Comparison of ENCODE assay signal across 2 cellular contexts in the genomic region with DNA sequence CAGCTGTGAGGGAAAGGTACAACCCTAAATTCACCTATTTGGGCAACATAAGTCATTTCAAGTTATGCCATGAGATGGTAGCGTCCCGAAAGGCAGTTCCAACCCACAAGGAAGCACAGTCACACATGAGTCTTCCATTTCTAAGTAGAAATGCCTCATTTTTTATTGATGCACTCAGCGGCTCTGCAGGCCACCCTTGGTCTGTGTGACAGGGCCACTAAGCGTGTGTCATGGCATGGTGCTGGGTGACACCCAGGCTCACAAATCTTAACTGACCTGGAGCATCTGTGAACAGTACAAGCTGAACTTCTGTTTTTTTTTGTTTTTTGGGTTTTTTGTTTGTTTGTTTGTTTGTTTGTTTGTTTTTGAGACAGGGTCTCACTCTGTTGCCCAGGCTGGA.
TF ChIP-seq lines count a peak whose summit lies in the region.

No MANE protein-coding gene starts in this region.

TF ChIP-seq in HCT116, 20 proteins besides CTCF, POLR2A, EP300 and RAD21:
- TF ChIP-seq ELF1 (IDR thresholded peaks at IDR 0.05; ENCODE audit: borderline replicate concordance, low read depth) (no peak), SRF (IDR thresholded peaks at IDR 0.05; ENCODE audit: low read depth) (no peak), EGR1 (IDR thresholded peaks at IDR 0.05; ENCODE audit: low read depth) (no peak), ZFX (IDR thresholded peaks at IDR 0.05) (no peak), CEBPB (IDR thresholded peaks at IDR 0.05; ENCODE audit: low read depth) (no peak)
- TF ChIP-seq, protein P1, sequence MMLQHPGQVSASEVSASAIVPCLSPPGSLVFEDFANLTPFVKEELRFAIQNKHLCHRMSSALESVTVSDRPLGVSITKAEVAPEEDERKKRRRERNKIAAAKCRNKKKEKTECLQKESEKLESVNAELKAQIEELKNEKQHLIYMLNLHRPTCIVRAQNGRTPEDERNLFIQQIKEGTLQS (IDR thresholded peaks at IDR 0.05): no peak
- TF ChIP-seq, protein P2, sequence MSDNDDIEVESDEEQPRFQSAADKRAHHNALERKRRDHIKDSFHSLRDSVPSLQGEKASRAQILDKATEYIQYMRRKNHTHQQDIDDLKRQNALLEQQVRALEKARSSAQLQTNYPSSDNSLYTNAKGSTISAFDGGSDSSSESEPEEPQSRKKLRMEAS (IDR thresholded peaks at IDR 0.05): no peak
TF ChIP-seq in HCT116: peak in this region for 0.

TF ChIP-seq in H1, 55 proteins besides CTCF, POLR2A, EP300 and RAD21:
- TF ChIP-seq RFX5 (IDR thresholded peaks at IDR 0.05; ENCODE audit: borderline replicate concordance, low read depth, low read length) (no peak), EGR1 (IDR thresholded peaks at IDR 0.05; ENCODE audit: borderline replicate concordance, low read depth, low read length) (no peak), RBBP5 (IDR thresholded peaks at IDR 0.05; ENCODE audit: borderline replicate concordance, low read depth, low read length) (no peak), GABPA (IDR thresholded peaks at IDR 0.05; ENCODE audit: borderline replicate concordance, insufficient read depth, low read length) (no peak), PHF8 (conservative IDR thresholded peaks at IDR 0.05; ENCODE audit: low read depth, low read length) (no peak), BCL11A (IDR thresholded peaks at IDR 0.05; ENCODE audit: low read depth in 2 of 2, low read length in 2 of 2) (no peak)
- TF ChIP-seq, protein P3, sequence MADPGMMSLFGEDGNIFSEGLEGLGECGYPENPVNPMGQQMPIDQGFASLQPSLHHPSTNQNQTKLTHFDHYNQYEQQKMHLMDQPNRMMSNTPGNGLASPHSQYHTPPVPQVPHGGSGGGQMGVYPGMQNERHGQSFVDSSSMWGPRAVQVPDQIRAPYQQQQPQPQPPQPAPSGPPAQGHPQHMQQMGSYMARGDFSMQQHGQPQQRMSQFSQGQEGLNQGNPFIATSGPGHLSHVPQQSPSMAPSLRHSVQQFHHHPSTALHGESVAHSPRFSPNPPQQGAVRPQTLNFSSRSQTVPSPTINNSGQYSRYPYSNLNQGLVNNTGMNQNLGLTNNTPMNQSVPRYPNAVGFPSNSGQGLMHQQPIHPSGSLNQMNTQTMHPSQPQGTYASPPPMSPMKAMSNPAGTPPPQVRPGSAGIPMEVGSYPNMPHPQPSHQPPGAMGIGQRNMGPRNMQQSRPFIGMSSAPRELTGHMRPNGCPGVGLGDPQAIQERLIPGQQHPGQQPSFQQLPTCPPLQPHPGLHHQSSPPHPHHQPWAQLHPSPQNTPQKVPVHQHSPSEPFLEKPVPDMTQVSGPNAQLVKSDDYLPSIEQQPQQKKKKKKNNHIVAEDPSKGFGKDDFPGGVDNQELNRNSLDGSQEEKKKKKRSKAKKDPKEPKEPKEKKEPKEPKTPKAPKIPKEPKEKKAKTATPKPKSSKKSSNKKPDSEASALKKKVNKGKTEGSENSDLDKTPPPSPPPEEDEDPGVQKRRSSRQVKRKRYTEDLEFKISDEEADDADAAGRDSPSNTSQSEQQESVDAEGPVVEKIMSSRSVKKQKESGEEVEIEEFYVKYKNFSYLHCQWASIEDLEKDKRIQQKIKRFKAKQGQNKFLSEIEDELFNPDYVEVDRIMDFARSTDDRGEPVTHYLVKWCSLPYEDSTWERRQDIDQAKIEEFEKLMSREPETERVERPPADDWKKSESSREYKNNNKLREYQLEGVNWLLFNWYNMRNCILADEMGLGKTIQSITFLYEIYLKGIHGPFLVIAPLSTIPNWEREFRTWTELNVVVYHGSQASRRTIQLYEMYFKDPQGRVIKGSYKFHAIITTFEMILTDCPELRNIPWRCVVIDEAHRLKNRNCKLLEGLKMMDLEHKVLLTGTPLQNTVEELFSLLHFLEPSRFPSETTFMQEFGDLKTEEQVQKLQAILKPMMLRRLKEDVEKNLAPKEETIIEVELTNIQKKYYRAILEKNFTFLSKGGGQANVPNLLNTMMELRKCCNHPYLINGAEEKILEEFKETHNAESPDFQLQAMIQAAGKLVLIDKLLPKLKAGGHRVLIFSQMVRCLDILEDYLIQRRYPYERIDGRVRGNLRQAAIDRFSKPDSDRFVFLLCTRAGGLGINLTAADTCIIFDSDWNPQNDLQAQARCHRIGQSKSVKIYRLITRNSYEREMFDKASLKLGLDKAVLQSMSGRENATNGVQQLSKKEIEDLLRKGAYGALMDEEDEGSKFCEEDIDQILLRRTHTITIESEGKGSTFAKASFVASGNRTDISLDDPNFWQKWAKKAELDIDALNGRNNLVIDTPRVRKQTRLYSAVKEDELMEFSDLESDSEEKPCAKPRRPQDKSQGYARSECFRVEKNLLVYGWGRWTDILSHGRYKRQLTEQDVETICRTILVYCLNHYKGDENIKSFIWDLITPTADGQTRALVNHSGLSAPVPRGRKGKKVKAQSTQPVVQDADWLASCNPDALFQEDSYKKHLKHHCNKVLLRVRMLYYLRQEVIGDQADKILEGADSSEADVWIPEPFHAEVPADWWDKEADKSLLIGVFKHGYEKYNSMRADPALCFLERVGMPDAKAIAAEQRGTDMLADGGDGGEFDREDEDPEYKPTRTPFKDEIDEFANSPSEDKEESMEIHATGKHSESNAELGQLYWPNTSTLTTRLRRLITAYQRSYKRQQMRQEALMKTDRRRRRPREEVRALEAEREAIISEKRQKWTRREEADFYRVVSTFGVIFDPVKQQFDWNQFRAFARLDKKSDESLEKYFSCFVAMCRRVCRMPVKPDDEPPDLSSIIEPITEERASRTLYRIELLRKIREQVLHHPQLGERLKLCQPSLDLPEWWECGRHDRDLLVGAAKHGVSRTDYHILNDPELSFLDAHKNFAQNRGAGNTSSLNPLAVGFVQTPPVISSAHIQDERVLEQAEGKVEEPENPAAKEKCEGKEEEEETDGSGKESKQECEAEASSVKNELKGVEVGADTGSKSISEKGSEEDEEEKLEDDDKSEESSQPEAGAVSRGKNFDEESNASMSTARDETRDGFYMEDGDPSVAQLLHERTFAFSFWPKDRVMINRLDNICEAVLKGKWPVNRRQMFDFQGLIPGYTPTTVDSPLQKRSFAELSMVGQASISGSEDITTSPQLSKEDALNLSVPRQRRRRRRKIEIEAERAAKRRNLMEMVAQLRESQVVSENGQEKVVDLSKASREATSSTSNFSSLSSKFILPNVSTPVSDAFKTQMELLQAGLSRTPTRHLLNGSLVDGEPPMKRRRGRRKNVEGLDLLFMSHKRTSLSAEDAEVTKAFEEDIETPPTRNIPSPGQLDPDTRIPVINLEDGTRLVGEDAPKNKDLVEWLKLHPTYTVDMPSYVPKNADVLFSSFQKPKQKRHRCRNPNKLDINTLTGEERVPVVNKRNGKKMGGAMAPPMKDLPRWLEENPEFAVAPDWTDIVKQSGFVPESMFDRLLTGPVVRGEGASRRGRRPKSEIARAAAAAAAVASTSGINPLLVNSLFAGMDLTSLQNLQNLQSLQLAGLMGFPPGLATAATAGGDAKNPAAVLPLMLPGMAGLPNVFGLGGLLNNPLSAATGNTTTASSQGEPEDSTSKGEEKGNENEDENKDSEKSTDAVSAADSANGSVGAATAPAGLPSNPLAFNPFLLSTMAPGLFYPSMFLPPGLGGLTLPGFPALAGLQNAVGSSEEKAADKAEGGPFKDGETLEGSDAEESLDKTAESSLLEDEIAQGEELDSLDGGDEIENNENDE (IDR thresholded peaks at IDR 0.05; ENCODE audit: insufficient replicate concordance, low read length): no peak
